8 cellular contexts compared by ENCODE assay signal in the genomic region with DNA sequence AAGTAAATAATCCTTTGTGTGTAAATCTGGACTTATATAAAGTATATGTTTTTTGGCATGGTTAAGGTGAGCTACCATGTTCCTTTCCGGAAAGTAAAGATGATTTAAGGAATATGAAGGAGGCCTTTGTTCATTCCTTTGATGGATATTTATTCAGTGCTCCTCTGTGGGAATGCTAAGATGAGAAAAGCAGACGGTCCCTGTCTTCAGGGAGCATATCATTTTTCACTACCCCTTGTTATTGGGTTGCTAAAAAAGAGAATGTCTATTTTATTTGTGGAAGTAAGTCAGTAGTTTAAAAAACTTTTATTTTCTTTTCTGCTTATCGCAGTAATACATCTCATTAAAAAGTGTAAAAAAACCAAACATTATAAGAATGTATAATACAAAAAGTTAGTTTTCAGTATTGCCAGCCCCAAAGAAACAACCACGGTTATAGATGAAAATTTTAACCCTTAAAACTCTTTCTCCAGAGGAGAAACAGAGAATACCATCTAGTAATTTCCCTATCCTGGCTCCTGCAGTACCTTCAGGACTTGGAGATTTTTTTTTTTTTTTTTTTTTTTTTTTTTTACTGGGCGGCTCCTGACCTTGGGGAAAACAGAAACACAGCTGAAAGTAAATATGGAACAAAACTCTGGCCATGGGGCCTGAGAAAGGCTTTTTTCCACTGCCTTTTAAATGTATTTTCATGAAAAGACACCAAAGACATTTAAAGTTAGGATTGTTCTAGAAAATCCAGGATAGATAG. TPM values are rescaled to one million over a fixed set of nuclear protein-coding genes. Genes with fewer than 3 reads are reported as not detected.
DNase-seq lines count a peak whose midpoint lies in the region; ATAC-seq and TF ChIP-seq lines count a peak whose summit lies in the region.

No MANE protein-coding gene starts in this region.

- H3K4me3 Mint-ChIP-seq in T-cell = peak overlapping the region; percentile 89 to 93 (median 91)

- WGBS in spleen, 5 donors = 68 to 81% (median 72%) methylated on average over 5 of the region's 5 CpGs

- H3K27me3 ChIP-seq in left ventricle myocardium inferior (ENCODE audit: low read depth) = no peaks in the 10 kb centered on the region
- H3K27me3 ChIP-seq in spleen (replicated peaks in 1 of 7) = no peaks in the 10 kb centered on the region

- intact Hi-C loops in left ventricle myocardium inferior (cut with micrococcal nuclease) = no loop called here
- intact Hi-C loops in spleen (cut with DNase I; ENCODE audit: low total_unique reads) = no loop called here

- H3K9me3 ChIP-seq in left ventricle myocardium inferior (replicated peaks) = no peaks in the 10 kb centered on the region
- no peaks in the 10 kb centered on the region for H3K9me3 ChIP-seq in spleen

- peak overlapping the region; percentile 88 for H3K27ac ChIP-seq in left ventricle myocardium inferior (replicated peaks)
- peak overlapping the region; percentile 75 to 89 (median 84) for H3K27ac ChIP-seq in spleen

- POLR2A ChIA-PET in T-cell (lab: Charles Lee) = interaction anchor here in 1 of 2 donors (0.7 kb wide), 1 partner anchor 111 kb away, joined by 3 read pairs; no protein-coding TSS in a partner anchor

- H3K36me3 ChIP-seq in left ventricle myocardium inferior (no peaks in the 10 kb centered on the region), spleen (no peaks in the 10 kb centered on the region)

- H3K9me3 Mint-ChIP-seq in T-cell = no peaks in the 10 kb centered on the region

- peak overlapping the region; percentile 35; the same call in 1 of the 2 replicates for H3K4me3 ChIP-seq in GM12865 (ENCODE audit: low read depth, low read length)
- H3K4me3 ChIP-seq in left ventricle myocardium inferior = peak overlapping the region; percentile 60
- H3K4me3 ChIP-seq in spleen = peak overlapping the region in 6 of 8 donors; percentile 4 to 67 (median 30)

- peaks cover 10 to 15% (median 15%) of the 10 kb centered on the region in 3 donors for H3K4me1 Mint-ChIP-seq in T-cell

- H3K4me1 ChIP-seq in left ventricle myocardium inferior (peaks cover 20% of the 10 kb centered on the region), spleen (peaks cover 8 to 31% (median 23%) of the 10 kb centered on the region in 6 donors)

- ATAC-seq in T-cell (replicated peaks in 1 of 4) = no peak
- no peak for ATAC-seq in GM19324 (IDR thresholded peaks at IDR 0.05; ENCODE audit: low FRiP score, unreplicated experiment)
- ATAC-seq in HG03571 (IDR thresholded peaks at IDR 0.05; ENCODE audit: unreplicated experiment) = no peak

- no peak for TF ChIP-seq POLR2A in spleen (IDR thresholded peaks at IDR 0.05)

- H3K36me3 Mint-ChIP-seq in T-cell = no peaks in the 10 kb centered on the region

- no peaks in the 10 kb centered on the region for H3K27me3 Mint-ChIP-seq in T-cell

- no peak for DNase-seq in GM12865 (ENCODE audit: low read depth)
- DNase-seq in T-cell = no peak
- no peak for DNase-seq in left ventricle myocardium inferior
- DNase-seq in spleen = no peak
- no peak for DNase-seq in stimulated activated CD4-positive, alpha-beta T cell treated with anti-CD3 and anti-CD28 coated beads, Interleukin-2, amount 100 ng/mL, for 24 hours
- no peak for DNase-seq in NCI-H2227 treated with DMSO at 0.1 percent for 48 hours (lab: John Stamatoyannopoulos, UW)

- H3K27ac Mint-ChIP-seq in T-cell = peak overlapping the region; percentile 96 to 98

- TF ChIP-seq CTCF in GM12865 (IDR thresholded peaks at IDR 0.05; ENCODE audit: insufficient read depth, low read depth, low read length, missing control alignments) = no peak
- TF ChIP-seq CTCF in left ventricle myocardium inferior (IDR thresholded peaks at IDR 0.05; ENCODE audit: borderline replicate concordance) = no peak
- no peak for TF ChIP-seq CTCF in spleen (IDR thresholded peaks at IDR 0.05 in 8 of 11, conservative IDR thresholded peaks at IDR 0.05 in 3 of 11)

- CTCF ChIA-PET in T-cell (lab: Charles Lee) = interaction anchor here in 1 of 2 donors (0.6 to 1.0 kb wide), 6 partner anchors 16 to 1036 kb away, joined by 3 to 5 read pairs (median 4); partner anchors contain the start of gene RWDD3

RNA-seq across cellular contexts. Expression of gene CNN3, which starts 35.3 kb away (rescaled TPM):
- total RNA-seq in T-cell (1 to 10 TPM; 2.0 to 7.3 (median 5.0) TPM), left ventricle myocardium inferior (67.9 TPM), spleen (100 to 1,000 TPM in 6 of 7 donors, 10 to 100 TPM in 1; 83.8 to 124 (median 111) TPM)
- 10 to 100 TPM; 27.4 to 94.1 (median 54.8) TPM for polyA plus RNA-seq in spleen
